In genomic region chr5:72441861-72442540, GRCh38 we compare ENCODE assay signal across 12 cellular contexts.
DNase-seq lines count a peak whose midpoint lies in the region; ATAC-seq and TF ChIP-seq lines count a peak whose summit lies in the region.
"Had no signal": no experiment of that assay in that cellular context is flagged by ENCODE, and none has a peak within 500 bp of the region (broad histone marks: within the 10 kb centered on the region; RNA-seq: fewer than 3 reads in every experiment).

No MANE protein-coding gene starts in this region.

- DNase-seq in EH (ENCODE audit: low read depth) (peak; percentile 98), RWPE1 (ENCODE audit: low spot score) (peak; percentile 84), epithelial cell of prostate (ENCODE audit: low read depth, low spot score) (peak; percentile 85), NCI-H1417 treated with DMSO at 0.1 percent for 48 hours (lab: John Stamatoyannopoulos, UW) (no peak), epidermal melanocyte (ENCODE audit: insufficient read length, low spot score) (no peak)
- DNase-seq in activated CD4-positive, alpha-beta T cell treated with anti-CD3 and anti-CD28 coated beads, Interleukin-2, amount 50 U/mL, for 1 hour: no peak
- DNase-seq: activated CD4-positive, alpha-beta T cell treated with anti-CD3 and anti-CD28 coated beads for 1 hour; pancreas; Peyer's patch had no signal

- POLR2A ChIA-PET in RWPE1 (lab: Yijun Ruan, JAX; ENCODE audit: low non-redundant PET): interaction anchor here (0.7 kb wide), 1 partner anchor 22 kb away, joined by 4 read pairs; no protein-coding TSS in a partner anchor

- no peak for TF ChIP-seq CTCF in RWPE1 (conservative IDR thresholded peaks at IDR 0.05; ENCODE audit: low read depth)

- no peaks in the 10 kb centered on the region for H3K27me3 ChIP-seq in rectal smooth muscle tissue (ENCODE audit: control insufficient read depth, insufficient read depth, low read length)
- H3K27me3 ChIP-seq: cardiac muscle cell, pancreas, Peyer's patch had no signal

- CTCF ChIA-PET in RWPE1 (lab: Yijun Ruan, JAX): interaction anchor here (0.6 kb wide), 3 partner anchors 65 to 328 kb away, joined by 3 to 4 read pairs (median 3); no protein-coding TSS in a partner anchor

- no peaks in the 10 kb centered on the region for H3K36me3 ChIP-seq in rectal smooth muscle tissue (ENCODE audit: control insufficient read depth, insufficient read depth, low read length)
- H3K36me3 ChIP-seq: cardiac muscle cell, pancreas, Peyer's patch had no signal

- no peak overlapping the region for H3K9ac ChIP-seq in rectal smooth muscle tissue (ENCODE audit: low read length)

- H3K27ac ChIP-seq in RWPE1 (no peak overlapping the region), epithelial cell of prostate (peak overlapping the region; percentile 52), rectal smooth muscle tissue (ENCODE audit: low read depth, low read length) (peak overlapping the region; percentile 48)
- H3K27ac ChIP-seq: cardiac muscle cell, pancreas had no signal

- H3K4me3 ChIP-seq in rectal smooth muscle tissue (ENCODE audit: low read length): no peak overlapping the region
- H3K4me3 ChIP-seq: cardiac muscle cell, pancreas, Peyer's patch had no signal

- no peak for ATAC-seq in HG02938 (IDR thresholded peaks at IDR 0.05; ENCODE audit: unreplicated experiment)

- H3K4me1 ChIP-seq in rectal smooth muscle tissue (ENCODE audit: control insufficient read depth, insufficient read depth, low read length): peaks cover 21% of the 10 kb centered on the region
- H3K4me1 ChIP-seq: Peyer's patch had no signal

Comparison
In these comparisons a context has a peak if more than half of its experiments do, and no peak if none do; other contexts are left out.
1. DNase-seq: peak in EH (single experiment), RWPE1 (single experiment) and epithelial cell of prostate (single experiment); none in activated CD4-positive, alpha-beta T cell treated with anti-CD3 and anti-CD28 coated beads, Interleukin-2, amount 50 U/mL, for 1 hour (single experiment), NCI-H1417 treated with DMSO at 0.1 percent for 48 hours (single experiment) and epidermal melanocyte (single experiment).